In the genomic region with DNA sequence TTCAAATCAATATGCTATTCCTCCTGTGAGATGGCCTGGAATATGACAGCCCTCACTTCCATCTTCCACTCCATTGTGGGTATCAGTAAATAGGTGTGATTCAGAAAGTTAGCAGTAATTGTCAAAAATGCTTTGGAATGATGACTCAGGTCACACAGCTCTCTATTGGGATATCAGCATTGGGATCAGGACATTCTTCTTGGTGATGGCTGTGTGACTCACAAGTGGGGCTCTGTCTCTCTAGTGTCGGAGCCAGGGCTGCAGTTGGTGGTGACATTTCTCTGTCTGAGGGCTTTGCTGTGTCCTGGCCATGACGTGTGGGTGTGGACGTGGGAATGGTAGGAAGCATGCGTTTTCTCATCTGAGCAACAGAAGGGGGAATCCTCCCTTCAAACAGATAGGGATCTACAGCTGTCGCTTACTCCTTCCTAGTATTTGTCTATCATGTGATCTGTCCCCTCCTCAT, we compare ENCODE assay signal across 10 cellular contexts.
DNase-seq lines count a peak whose midpoint lies in the region; ATAC-seq and TF ChIP-seq lines count a peak whose summit lies in the region.
"Had no signal": no experiment of that assay in that cellular context is flagged by ENCODE, and none has a peak within 500 bp of the region (broad histone marks: within the 10 kb centered on the region; RNA-seq: fewer than 3 reads in every experiment).

No MANE protein-coding gene starts in this region.

- no peak for TF ChIP-seq POLR2A in ovary (IDR thresholded peaks at IDR 0.05)

- peak overlapping the region; percentile 21 for H3K27ac ChIP-seq in mesendoderm (ENCODE audit: low read depth, low read length)
- no peak overlapping the region for H3K27ac ChIP-seq in ovary

- no peak overlapping the region for H3K4me3 ChIP-seq in mesendoderm (ENCODE audit: low read length)
- H3K4me3 ChIP-seq in ovary, result no peak overlapping the region

- no peak for ATAC-seq in HG02798 (IDR thresholded peaks at IDR 0.05; ENCODE audit: poor library complexity, unreplicated experiment)
- ATAC-seq: left lobe of liver had no signal

- no peaks in the 10 kb centered on the region for H3K36me3 Mint-ChIP-seq in chondrocyte (ENCODE audit: low read depth)

- peak overlapping the region; percentile 3 for H2BK120ac ChIP-seq in mesendoderm (ENCODE audit: low read depth, low read length)

- no peaks in the 10 kb centered on the region for H3K27me3 Mint-ChIP-seq in chondrocyte (ENCODE audit: low read depth)

- intact Hi-C loops in ovary (cut with DNase I), result loop anchor here (2.0 to 10.0 kb wide), 4 partner anchors 123 to 161 kb away; a partner anchor contains a TSS

- no peak for TF ChIP-seq EP300 in ovary (IDR thresholded peaks at IDR 0.05)

- H2BK15ac ChIP-seq in mesendoderm (replicated peaks; ENCODE audit: low read depth), result no peak overlapping the region

- peaks cover 48% of the 10 kb centered on the region for H3K79me2 ChIP-seq in mesendoderm (ENCODE audit: control insufficient read depth, insufficient read depth, low read length)

- no peak overlapping the region for H3K9ac ChIP-seq in mesendoderm (ENCODE audit: low read length)

- H3K79me1 ChIP-seq in mesendoderm (ENCODE audit: low read length), result peaks cover 5% of the 10 kb centered on the region

- H2BK5ac ChIP-seq in mesendoderm (ENCODE audit: low read length), result peak overlapping the region; percentile 29

- H3K4me3 Mint-ChIP-seq in chondrocyte (ENCODE audit: unreplicated experiment), result no peak overlapping the region

- H3K36me3 ChIP-seq in mesendoderm (ENCODE audit: control insufficient read depth, insufficient read depth, low read length) (no peaks in the 10 kb centered on the region), ovary (no peaks in the 10 kb centered on the region)

- H3K9me3 Mint-ChIP-seq in chondrocyte (ENCODE audit: low read depth), result no peaks in the 10 kb centered on the region

- no peaks in the 10 kb centered on the region for H3K9me3 ChIP-seq in ovary

- peak overlapping the region; percentile 68 for H3K18ac ChIP-seq in mesendoderm (ENCODE audit: low read length)

- H3K4me1 Mint-ChIP-seq in chondrocyte (ENCODE audit: low read depth), result peaks cover 78% of the 10 kb centered on the region

- TF ChIP-seq CTCF in chondrocyte (IDR thresholded peaks at IDR 0.05), result no peak
- no peak for TF ChIP-seq CTCF in ovary (IDR thresholded peaks at IDR 0.05)

- H4K8ac ChIP-seq in mesendoderm (ENCODE audit: low read depth, low read length), result no peak overlapping the region

- DNase-seq in AG20443 (ENCODE audit: low spot score), result peak; percentile 75
- DNase-seq in LHCN-M2 (ENCODE audit: low read depth), result peak; percentile 89
- DNase-seq in chondrocyte (ENCODE audit: low spot score), result no peak
- DNase-seq in mesendoderm, result peak; percentile 98
- DNase-seq in ovary, result no peak
- no peak for DNase-seq in NCI-H146 treated with DMSO at 0.1 percent for 48 hours (lab: John Stamatoyannopoulos, UW; ENCODE audit: unreplicated experiment)
- no peak for DNase-seq in NCI-H1436 treated with DMSO at 0.1 percent for 48 hours (lab: John Stamatoyannopoulos, UW)
- DNase-seq: activated effector memory CD4-positive, alpha-beta T cell treated with anti-CD3 and anti-CD28 coated beads, Interleukin-2, amount 50 U/mL, for 16 hours had no signal

- no CpG with 5 or more reads among the region's 5 CpGs for WGBS in mesendoderm (ENCODE audit: extremely low coverage, insufficient coverage, low lambda C conversion rate)
- WGBS in ovary, 3 donors, result 64 to 78% (median 78%) methylated on average over 5 of the region's 5 CpGs

- H3K4me2 ChIP-seq in mesendoderm (ENCODE audit: low read length), result no peak overlapping the region

- H3K27me3 ChIP-seq in mesendoderm (ENCODE audit: insufficient read depth, low read length, poor library complexity) (no peaks in the 10 kb centered on the region), ovary (no peaks in the 10 kb centered on the region)

- H3K4ac ChIP-seq in mesendoderm (ENCODE audit: low read depth, low read length), result peak overlapping the region; percentile 62

- H3K23ac ChIP-seq in mesendoderm (ENCODE audit: low read length), result no peak overlapping the region

- H3K56ac ChIP-seq in mesendoderm (ENCODE audit: low read length), result peak overlapping the region; percentile 36

- no peak overlapping the region for H4K5ac ChIP-seq in mesendoderm (ENCODE audit: low read length)

- H3K27ac Mint-ChIP-seq in chondrocyte (ENCODE audit: unreplicated experiment), result peak overlapping the region; percentile 98

- no peak overlapping the region for H2AK5ac ChIP-seq in mesendoderm (ENCODE audit: low read length)

- H3K4me1 ChIP-seq in mesendoderm (ENCODE audit: control insufficient read depth, low read depth, low read length) (peaks cover 21% of the 10 kb centered on the region), ovary (ENCODE audit: insufficient read depth) (peaks cover 22% of the 10 kb centered on the region)

Comparison
In these comparisons a context has a peak if more than half of its experiments do, and no peak if none do; other contexts are left out.
1. DNase-seq: peak in AG20443 (single experiment), LHCN-M2 (single experiment) and mesendoderm (single experiment); none in chondrocyte (single experiment), ovary (0 of 5), NCI-H146 treated with DMSO at 0.1 percent for 48 hours (single experiment) and NCI-H1436 treated with DMSO at 0.1 percent for 48 hours (single experiment).